Comparison of ENCODE assay signal across 20 cellular contexts in the genomic region with DNA sequence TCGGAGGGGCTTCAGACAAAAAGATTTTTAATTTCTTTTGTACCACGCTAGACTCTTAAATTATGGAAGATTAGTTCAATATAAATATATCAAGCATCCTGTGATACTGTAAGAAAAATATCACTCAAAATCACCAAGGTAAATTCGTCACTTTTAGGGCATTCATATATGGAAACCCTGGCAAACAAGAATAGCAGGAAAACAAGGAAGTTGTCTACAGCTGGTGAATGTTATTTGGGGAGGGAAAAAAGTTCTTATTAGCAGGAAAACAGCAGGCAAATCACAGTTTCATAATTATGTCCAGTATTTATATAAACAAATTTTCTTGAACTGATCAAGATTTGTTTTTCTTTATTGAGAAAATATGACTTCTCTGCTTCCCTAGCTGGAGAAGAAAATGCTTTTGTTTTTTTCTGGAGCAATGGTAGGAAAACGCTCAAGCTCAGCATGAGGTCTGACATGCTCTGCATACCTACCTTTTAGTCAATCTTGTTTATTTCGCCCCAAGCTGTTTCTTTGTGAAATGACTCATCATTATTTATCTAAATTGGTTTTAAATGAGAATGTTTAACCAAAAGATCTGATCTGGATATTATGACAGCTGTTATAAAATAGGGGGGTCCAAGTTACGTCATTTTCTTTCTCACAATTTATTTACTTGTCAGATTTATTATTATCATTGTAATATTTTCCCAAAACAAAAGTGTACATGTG. TPM values are rescaled to one million over a fixed set of nuclear protein-coding genes. Genes with fewer than 3 reads are reported as not detected.
A peak's percentile ranks its signal among the peaks of the same experiment; 100 is the strongest.
DNase-seq lines count a peak whose midpoint lies in the region; ATAC-seq and TF ChIP-seq lines count a peak whose summit lies in the region.
"Had no signal": no experiment of that assay in that cellular context is flagged by ENCODE, and none has a peak within 500 bp of the region (broad histone marks: within the 10 kb centered on the region; RNA-seq: fewer than 3 reads in every experiment).

No MANE protein-coding gene starts in this region.

- no peaks in the 10 kb centered on the region for H3K36me3 ChIP-seq in HUES6 (ENCODE audit: control insufficient read depth, insufficient read depth, low read length)
- no peaks in the 10 kb centered on the region for H3K36me3 ChIP-seq in brain microvascular endothelial cell (replicated peaks)
- H3K36me3 ChIP-seq: heart right ventricle had no signal

- no peaks in the 10 kb centered on the region for H3K27me3 Mint-ChIP-seq in activated naive CD4-positive, alpha-beta T cell treated with anti-CD3 and anti-CD28 coated beads for 36 hours (ENCODE audit: low read depth)

- H3K9me3 Mint-ChIP-seq in activated naive CD4-positive, alpha-beta T cell treated with anti-CD3 and anti-CD28 coated beads for 36 hours: no peaks in the 10 kb centered on the region
- H3K9me3 Mint-ChIP-seq: activated naive CD4-positive, alpha-beta T cell treated with anti-CD3 and anti-CD28 coated beads, Interleukin-2, amount 50 U/mL, for 72 hours; naive thymus-derived CD8-positive, alpha-beta T cell had no signal

- H3K4me3 ChIP-seq in HUES6 (ENCODE audit: low read depth, low read length) (no peak overlapping the region), brain microvascular endothelial cell (ENCODE audit: low read depth, low read length) (no peak overlapping the region)
- H3K4me3 ChIP-seq: heart right ventricle had no signal

- no peaks in the 10 kb centered on the region for H3K36me3 Mint-ChIP-seq in activated naive CD4-positive, alpha-beta T cell treated with anti-CD3 and anti-CD28 coated beads for 36 hours (ENCODE audit: low read depth)
- H3K36me3 Mint-ChIP-seq: activated naive CD4-positive, alpha-beta T cell treated with anti-CD3 and anti-CD28 coated beads, Interleukin-2, amount 50 U/mL, for 72 hours; naive thymus-derived CD8-positive, alpha-beta T cell had no signal

- DNase-seq in A172 (ENCODE audit: low spot score) (peak; percentile 26), brain microvascular endothelial cell (peak; percentile 27), iPS-NIHi7 (ENCODE audit: extremely low spot score) (peak; percentile 46), erythroblast (lab: John Stamatoyannopoulos, UW) (no peak)
- no peak for DNase-seq in activated naive CD4-positive, alpha-beta T cell treated with anti-CD3 and anti-CD28 coated beads for 36 hours
- DNase-seq: activated CD8-positive, alpha-beta memory T cell treated with anti-CD3 and anti-CD28 coated beads, Interleukin-2, amount 50 U/mL, for 4 hours; GF-D8; heart right ventricle; Kasumi-1; naive thymus-derived CD8-positive, alpha-beta T cell; NCI-H1694; retina; stimulated activated CD4-positive, alpha-beta T cell treated with anti-CD3 and anti-CD28 coated beads, Interleukin-4, amount 100 ng/mL, for 1 hour had no signal

- no peak overlapping the region for H3K9ac ChIP-seq in HUES6 (ENCODE audit: low read length)

- no peak for TF ChIP-seq CTCF in brain microvascular endothelial cell (IDR thresholded peaks at IDR 0.05; ENCODE audit: low read depth, low read length, missing control alignments)

- H3K4me1 Mint-ChIP-seq in activated naive CD4-positive, alpha-beta T cell treated with anti-CD3 and anti-CD28 coated beads for 36 hours (ENCODE audit: low read depth): no peaks in the 10 kb centered on the region
- H3K4me1 Mint-ChIP-seq: naive thymus-derived CD8-positive, alpha-beta T cell had no signal

- CTCF ChIA-PET in activated naive CD4-positive, alpha-beta T cell treated with anti-CD3 and anti-CD28 coated beads for 36 hours (lab: Charles Lee): interaction anchor here (1.3 kb wide), 1 partner anchor 97 kb away, joined by 4 read pairs; no protein-coding TSS in a partner anchor

- H3K9me3 ChIP-seq in HUES6 (ENCODE audit: control insufficient read depth, insufficient read depth, low read depth, low read length): no peaks in the 10 kb centered on the region; the same call in 1 of the 2 replicates
- H3K9me3 ChIP-seq: heart right ventricle had no signal

- no peak for TF ChIP-seq POLR2A in erythroblast (IDR thresholded peaks at IDR 0.05; ENCODE audit: low read length)

- intact Hi-C loops in activated naive CD4-positive, alpha-beta T cell treated with anti-CD3 and anti-CD28 coated beads for 36 hours (cut with micrococcal nuclease): no loop called here

- H3K27ac Mint-ChIP-seq in activated naive CD4-positive, alpha-beta T cell treated with anti-CD3 and anti-CD28 coated beads for 36 hours: no peak overlapping the region
- H3K27ac Mint-ChIP-seq: activated naive CD4-positive, alpha-beta T cell treated with anti-CD3 and anti-CD28 coated beads, Interleukin-2, amount 50 U/mL, for 72 hours; naive thymus-derived CD8-positive, alpha-beta T cell had no signal

- no peak overlapping the region for H3K4me3 Mint-ChIP-seq in activated naive CD4-positive, alpha-beta T cell treated with anti-CD3 and anti-CD28 coated beads for 36 hours
- H3K4me3 Mint-ChIP-seq: naive thymus-derived CD8-positive, alpha-beta T cell had no signal

- no peaks in the 10 kb centered on the region for H3K27me3 ChIP-seq in HUES6 (ENCODE audit: control insufficient read depth, insufficient read depth, low read length)
- H3K27me3 ChIP-seq in brain microvascular endothelial cell (replicated peaks): no peaks in the 10 kb centered on the region
- H3K27me3 ChIP-seq: heart right ventricle had no signal

- peaks cover 28% of the 10 kb centered on the region for H3K4me1 ChIP-seq in HUES6 (ENCODE audit: control insufficient read depth, insufficient read depth, low read length)
- H3K4me1 ChIP-seq: heart right ventricle had no signal

- in situ Hi-C loops in brain microvascular endothelial cell (cut with HindIII; ENCODE audit: low pct_ligation_motif_present, low sequenced_read_pairs): no loop called here

- H3K27ac ChIP-seq in HUES6 (ENCODE audit: low read depth, low read length): peak overlapping the region; percentile 85
- peak overlapping the region; percentile 42 for H3K27ac ChIP-seq in brain microvascular endothelial cell
- H3K27ac ChIP-seq: heart right ventricle, HL-60 had no signal

- ATAC-seq in GM18909 (IDR thresholded peaks at IDR 0.05; ENCODE audit: poor library complexity, unreplicated experiment) (no peak), GM21619 (IDR thresholded peaks at IDR 0.05; ENCODE audit: unreplicated experiment) (no peak)
- ATAC-seq: activated naive CD4-positive, alpha-beta T cell treated with anti-CD3 and anti-CD28 coated beads, Interleukin-2, amount 50 U/mL, for 72 hours; esophagus mucosa; heart right ventricle; naive thymus-derived CD8-positive, alpha-beta T cell had no signal

RNA-seq across cellular contexts. Expression of a gene that starts 14.7 kb away (rescaled TPM):
- total RNA-seq in A172 (2014; rRNA removed; shearing (Covaris generic)): not detected in 2 replicates
- total RNA-seq in activated naive CD4-positive, alpha-beta T cell treated with anti-CD3 and anti-CD28 coated beads for 36 hours: not detected
- total RNA-seq: activated naive CD4-positive, alpha-beta T cell treated with anti-CD3 and anti-CD28 coated beads, Interleukin-2, amount 50 U/mL, for 72 hours; esophagus mucosa; heart right ventricle; naive thymus-derived CD8-positive, alpha-beta T cell; T-helper 1 cell treated with Interleukin-12 subunit alpha and Interleukin-12 subunit beta and Interleukin-4 antibody, amounts not matched to agents 30 ng/mL and 1 ng/mL, for 36 hours had no signal

Comparison
In these comparisons a context has a peak if more than half of its experiments do, and no peak if none do; other contexts are left out.
1. DNase-seq: peak in A172 (single experiment), brain microvascular endothelial cell (single experiment) and iPS-NIHi7 (single experiment); none in erythroblast (0 of 2) and activated naive CD4-positive, alpha-beta T cell treated with anti-CD3 and anti-CD28 coated beads for 36 hours (single experiment).